In the genomic region with DNA sequence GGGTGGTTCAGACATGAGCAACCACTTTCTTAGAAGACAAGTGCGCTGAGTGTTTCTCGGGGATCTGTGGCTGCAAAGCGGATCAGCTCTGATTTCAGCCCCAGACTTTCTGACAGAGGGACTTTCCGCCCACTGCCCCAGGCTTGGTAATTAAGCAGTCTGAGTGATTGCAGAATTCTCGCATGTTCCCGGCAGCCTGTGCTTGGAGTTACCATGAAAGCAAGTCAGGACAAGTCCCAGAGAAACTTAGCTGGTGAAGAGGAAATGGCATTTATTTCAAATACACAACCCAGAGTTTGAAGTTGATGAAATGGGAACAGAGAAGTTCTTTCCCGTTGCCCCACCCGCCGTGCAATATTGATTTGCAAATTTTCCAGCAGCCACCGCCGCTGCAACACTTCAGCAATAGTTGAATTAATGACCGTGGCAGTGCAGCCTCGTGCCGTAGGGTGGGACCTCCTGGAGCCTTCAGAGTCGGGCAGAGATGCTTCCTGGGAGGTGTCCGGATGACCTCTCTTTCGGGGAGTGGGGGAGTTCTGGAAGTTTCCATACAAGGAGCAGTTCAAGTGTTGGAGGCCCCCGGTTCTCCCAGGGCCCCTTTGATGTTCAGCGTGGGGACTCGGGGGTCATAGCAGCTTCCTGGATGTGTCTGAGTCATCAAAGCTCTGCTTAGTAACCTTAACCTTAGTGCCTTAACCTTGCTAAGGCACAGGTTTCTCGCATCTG, we compare ENCODE assay signal across 9 cellular contexts.
DNase-seq lines count a peak whose midpoint lies in the region; ATAC-seq and TF ChIP-seq lines count a peak whose summit lies in the region.
"Had no signal": no experiment of that assay in that cellular context is flagged by ENCODE, and none has a peak within 500 bp of the region (broad histone marks: within the 10 kb centered on the region; RNA-seq: fewer than 3 reads in every experiment).

No MANE protein-coding gene starts in this region.

- H3K9me3 ChIP-seq in BLaER1 (no peaks in the 10 kb centered on the region), body of pancreas (no peaks in the 10 kb centered on the region)

- peaks cover 5% of the 10 kb centered on the region for H3K27me3 Mint-ChIP-seq in activated CD4-positive, alpha-beta T cell treated with anti-CD3 and anti-CD28 coated beads, Interleukin-2, amount 10 ng/mL, durations not matched to agents 24 days and 14 days
- peaks cover 43% of the 10 kb centered on the region for H3K27me3 Mint-ChIP-seq in stimulated activated memory B cell treated with anti-CD40 and anti-IgM and Interleukin-4, amounts not matched to agents 10 μg/mL and 1 μg/mL and 100 μg/mL, for 72 hours

- H3K4me1 ChIP-seq in BLaER1 (peaks cover 49% of the 10 kb centered on the region), body of pancreas (peaks cover 21% of the 10 kb centered on the region)

- peak overlapping the region; percentile 36; the same call in 1 of the 2 replicates for H3K4me2 ChIP-seq in BLaER1

- TF ChIP-seq CTCF in body of pancreas (IDR thresholded peaks at IDR 0.05) (no peak), lower leg skin (IDR thresholded peaks at IDR 0.05) (no peak)

- no peak overlapping the region for H3K27ac Mint-ChIP-seq in activated CD4-positive, alpha-beta T cell treated with anti-CD3 and anti-CD28 coated beads, Interleukin-2, amount 10 ng/mL, durations not matched to agents 24 days and 14 days
- H3K27ac Mint-ChIP-seq in stimulated activated memory B cell treated with anti-CD40 and anti-IgM and Interleukin-4, amounts not matched to agents 10 μg/mL and 1 μg/mL and 100 μg/mL, for 72 hours: no peak overlapping the region

- DNase-seq in body of pancreas (peak; percentile 18 to 24 (median 20)), lower leg skin (ENCODE audit: low spot score in 2 of 2) (peak; percentile 57 to 90), cardiac septum (ENCODE audit: low spot score) (no peak)
- DNase-seq in activated CD4-positive, alpha-beta T cell treated with anti-CD3 and anti-CD28 coated beads, Interleukin-2, amount 10 ng/mL, durations not matched to agents 24 days and 14 days: no peak
- no peak for DNase-seq in stimulated activated CD4-positive, alpha-beta T cell treated with anti-CD3 and anti-CD28 coated beads, Interleukin-4, amount 100 ng/mL, for 1 hour
- DNase-seq: Right ventricle myocardium superior had no signal

- no peaks in the 10 kb centered on the region for H3K4me1 Mint-ChIP-seq in activated CD4-positive, alpha-beta T cell treated with anti-CD3 and anti-CD28 coated beads, Interleukin-2, amount 10 ng/mL, durations not matched to agents 24 days and 14 days
- no peaks in the 10 kb centered on the region for H3K4me1 Mint-ChIP-seq in stimulated activated memory B cell treated with anti-CD40 and anti-IgM and Interleukin-4, amounts not matched to agents 10 μg/mL and 1 μg/mL and 100 μg/mL, for 72 hours

- H3K36me3 ChIP-seq in BLaER1: no peaks in the 10 kb centered on the region
- H3K36me3 ChIP-seq in body of pancreas (replicated peaks in 1 of 2; ENCODE audit: insufficient read depth in 1 of 2, low read depth in 2 of 2): no peaks in the 10 kb centered on the region

- TF ChIP-seq POLR2A in body of pancreas (IDR thresholded peaks at IDR 0.05) (no peak), lower leg skin (IDR thresholded peaks at IDR 0.05) (no peak)

- H3K9ac ChIP-seq in BLaER1: no peak overlapping the region

- no peak overlapping the region for H3K4me3 Mint-ChIP-seq in activated CD4-positive, alpha-beta T cell treated with anti-CD3 and anti-CD28 coated beads, Interleukin-2, amount 10 ng/mL, durations not matched to agents 24 days and 14 days
- no peak overlapping the region for H3K4me3 Mint-ChIP-seq in stimulated activated memory B cell treated with anti-CD40 and anti-IgM and Interleukin-4, amounts not matched to agents 10 μg/mL and 1 μg/mL and 100 μg/mL, for 72 hours

- no peaks in the 10 kb centered on the region for H3K36me3 Mint-ChIP-seq in activated CD4-positive, alpha-beta T cell treated with anti-CD3 and anti-CD28 coated beads, Interleukin-2, amount 10 ng/mL, durations not matched to agents 24 days and 14 days (ENCODE audit: low read depth)
- H3K36me3 Mint-ChIP-seq in stimulated activated memory B cell treated with anti-CD40 and anti-IgM and Interleukin-4, amounts not matched to agents 10 μg/mL and 1 μg/mL and 100 μg/mL, for 72 hours: no peaks in the 10 kb centered on the region

- ATAC-seq in HG02798 (IDR thresholded peaks at IDR 0.05; ENCODE audit: poor library complexity, unreplicated experiment): peak; percentile 38
- peak; percentile 31 for ATAC-seq in body of pancreas
- no peak for ATAC-seq in stimulated activated memory B cell treated with anti-CD40 and anti-IgM and Interleukin-4, amounts not matched to agents 10 μg/mL and 1 μg/mL and 100 μg/mL, for 72 hours

- intact Hi-C loops in body of pancreas (cut with DNase I) (no loop called here), lower leg skin (cut with DNase I; ENCODE audit: low total_unique reads) (no loop called here), cardiac septum (cut with DNase I) (loop anchor here (5.0 kb wide), 1 partner anchor 621 kb away; no protein-coding TSS in a partner anchor)
- intact Hi-C loops in activated CD4-positive, alpha-beta T cell treated with anti-CD3 and anti-CD28 coated beads, Interleukin-2, amount 10 ng/mL, durations not matched to agents 24 days and 14 days (cut with micrococcal nuclease): no loop called here

- WGBS in body of pancreas, 2 donors: 17 to 20% methylated on average over 19 to 21 of the region's 21 CpGs
- 20 to 33% methylated on average over 21 of the region's 21 CpGs for WGBS in lower leg skin, 2 donors

- no peaks in the 10 kb centered on the region for H3K27me3 ChIP-seq in BLaER1
- no peaks in the 10 kb centered on the region for H3K27me3 ChIP-seq in body of pancreas

- H3K27ac ChIP-seq in BLaER1 (no peak overlapping the region), body of pancreas (peak overlapping the region in 3 of 4 donors; percentile 17 to 66 (median 63))

- H3K9me3 Mint-ChIP-seq in activated CD4-positive, alpha-beta T cell treated with anti-CD3 and anti-CD28 coated beads, Interleukin-2, amount 10 ng/mL, durations not matched to agents 24 days and 14 days: no peaks in the 10 kb centered on the region
- no peaks in the 10 kb centered on the region for H3K9me3 Mint-ChIP-seq in stimulated activated memory B cell treated with anti-CD40 and anti-IgM and Interleukin-4, amounts not matched to agents 10 μg/mL and 1 μg/mL and 100 μg/mL, for 72 hours

- no peak overlapping the region for H3K4me3 ChIP-seq in BLaER1
- H3K4me3 ChIP-seq in body of pancreas: no peak overlapping the region
- H3K4me3 ChIP-seq in lower leg skin (ENCODE audit: low read depth, poor library complexity, severe bottlenecking): no peak overlapping the region

- no peaks in the 10 kb centered on the region for H4K20me1 ChIP-seq in BLaER1

Comparison
In these comparisons a context has a peak if more than half of its experiments do, and no peak if none do; other contexts are left out.
1. DNase-seq: peak in body of pancreas (4 of 4) and lower leg skin (2 of 2); none in activated CD4-positive, alpha-beta T cell treated with anti-CD3 and anti-CD28 coated beads, Interleukin-2, amount 10 ng/mL, durations not matched to agents 24 days and 14 days (single experiment), stimulated activated CD4-positive, alpha-beta T cell treated with anti-CD3 and anti-CD28 coated beads, Interleukin-4, amount 100 ng/mL, for 1 hour (single experiment) and cardiac septum (single experiment).